In genomic region chr12:106195638-106196037, GRCh38 we compare ENCODE assay signal across 12 cellular contexts. TPM values are rescaled to one million over a fixed set of nuclear protein-coding genes. Genes with fewer than 3 reads are reported as not detected.
DNase-seq lines count a peak whose midpoint lies in the region; ATAC-seq and TF ChIP-seq lines count a peak whose summit lies in the region.
"Had no signal": no experiment of that assay in that cellular context is flagged by ENCODE, and none has a peak within 500 bp of the region (broad histone marks: within the 10 kb centered on the region; RNA-seq: fewer than 3 reads in every experiment).

No MANE protein-coding gene starts in this region.

- TF ChIP-seq CTCF in NB4 (IDR thresholded peaks at IDR 0.05; ENCODE audit: low read depth, low read length) = no peak
- TF ChIP-seq CTCF in lower lobe of right lung (IDR thresholded peaks at IDR 0.05) = no peak
- TF ChIP-seq CTCF in suprapubic skin (IDR thresholded peaks at IDR 0.05) = no peak

- peak; percentile 35 for DNase-seq in NB4 (ENCODE audit: low read depth)
- DNase-seq in fibroblast of gingiva (ENCODE audit: low read depth) = peak; percentile 98
- DNase-seq in lower lobe of right lung = no peak
- DNase-seq in suprapubic skin (ENCODE audit: low spot score in 2 of 2) = peak; percentile 88 to 90
- no peak for DNase-seq in effector memory CD4-positive, alpha-beta T cell
- no peak for DNase-seq in DMS153 (lab: John Stamatoyannopoulos, UW)
- no peak for DNase-seq in activated T-cell treated with anti-CD3 and anti-CD28 coated beads for 4 hours
- DNase-seq: activated CD4-positive, alpha-beta memory T cell treated with anti-CD3 and anti-CD28 coated beads, Interleukin-2, amount 10 ng/mL, durations not matched to agents 7 days and 5 days; GDM1; NCI-H1694 treated with DMSO at 0.1 percent for 48 hours; SHP77 had no signal

- TF ChIP-seq POLR2A in NB4 (IDR thresholded peaks at IDR 0.05; ENCODE audit: extremely low read depth, insufficient read length) (no peak), suprapubic skin (IDR thresholded peaks at IDR 0.05) (no peak)

- H3K4me3 ChIP-seq in NB4 (ENCODE audit: low read depth, low read length) (no peak overlapping the region), lower lobe of right lung (no peak overlapping the region), suprapubic skin (no peak overlapping the region)
- H3K4me3 ChIP-seq in effector memory CD4-positive, alpha-beta T cell (ENCODE audit: insufficient read depth, low read depth, low read length, poor library complexity, severe bottlenecking) = no peak overlapping the region

- no peaks in the 10 kb centered on the region for H3K36me3 ChIP-seq in lower lobe of right lung
- no peaks in the 10 kb centered on the region for H3K36me3 ChIP-seq in suprapubic skin
- H3K36me3 ChIP-seq in effector memory CD4-positive, alpha-beta T cell (ENCODE audit: control insufficient read depth, insufficient read depth, low read length) = no peaks in the 10 kb centered on the region

- H3K27ac ChIP-seq in lower lobe of right lung = no peak overlapping the region
- peak overlapping the region; percentile 59 for H3K27ac ChIP-seq in suprapubic skin
- no peak overlapping the region for H3K27ac ChIP-seq in effector memory CD4-positive, alpha-beta T cell (ENCODE audit: insufficient read depth, low read length, poor library complexity, severe bottlenecking)

- intact Hi-C loops in lower lobe of right lung (cut with DNase I) = no loop called here

- H3K4me1 ChIP-seq in lower lobe of right lung (no peaks in the 10 kb centered on the region), suprapubic skin (peaks cover 15% of the 10 kb centered on the region)
- H3K4me1 ChIP-seq in effector memory CD4-positive, alpha-beta T cell (ENCODE audit: control insufficient read depth, insufficient read depth, low read length, poor library complexity, severe bottlenecking) = no peaks in the 10 kb centered on the region

- ATAC-seq in lower lobe of right lung = peak; percentile 44 to 53
- ATAC-seq in GM19397 (IDR thresholded peaks at IDR 0.05; ENCODE audit: unreplicated experiment) = no peak

- TF ChIP-seq EP300 in suprapubic skin (IDR thresholded peaks at IDR 0.05) = no peak

- H3K9me3 ChIP-seq in lower lobe of right lung (no peaks in the 10 kb centered on the region), suprapubic skin (no peaks in the 10 kb centered on the region)
- H3K9me3 ChIP-seq in effector memory CD4-positive, alpha-beta T cell (ENCODE audit: control insufficient read depth, low read length) = no peaks in the 10 kb centered on the region

- WGBS in suprapubic skin = 47% methylated on average over 5 of the region's 5 CpGs

- no peaks in the 10 kb centered on the region for H3K27me3 ChIP-seq in lower lobe of right lung (ENCODE audit: low read depth)
- no peaks in the 10 kb centered on the region for H3K27me3 ChIP-seq in suprapubic skin
- no peaks in the 10 kb centered on the region for H3K27me3 ChIP-seq in effector memory CD4-positive, alpha-beta T cell (replicated peaks; ENCODE audit: control insufficient read depth, insufficient read depth, low read length, poor library complexity, severe bottlenecking)

RNA-seq across cellular contexts. Expression of gene CKAP4, which starts 52.2 kb away (rescaled TPM):
- total RNA-seq in lower lobe of right lung = 32.2 TPM
- 10 to 100 TPM; 38.5 to 75.3 (median 58.7) TPM for total RNA-seq in suprapubic skin

RNA-seq across cellular contexts. Expression of gene NUAK1, which starts 56.9 kb away (rescaled TPM):
- total RNA-seq in lower lobe of right lung (17.5 TPM), suprapubic skin (10 to 100 TPM; 22.6 to 44.3 (median 38.4) TPM)
- total RNA-seq: activated CD4-positive, alpha-beta memory T cell treated with anti-CD3 and anti-CD28 coated beads, Interleukin-2, amount 10 ng/mL, durations not matched to agents 7 days and 5 days had no signal

Comparison
In these comparisons a context has a peak if more than half of its experiments do, and no peak if none do; other contexts are left out.
1. DNase-seq: peak in NB4 (single experiment), fibroblast of gingiva (single experiment) and suprapubic skin (2 of 2); none in lower lobe of right lung (single experiment), effector memory CD4-positive, alpha-beta T cell (0 of 3), DMS153 (single experiment) and activated T-cell treated with anti-CD3 and anti-CD28 coated beads for 4 hours (single experiment).